Comparison of ENCODE assay signal across 23 cellular contexts in the genomic region with DNA sequence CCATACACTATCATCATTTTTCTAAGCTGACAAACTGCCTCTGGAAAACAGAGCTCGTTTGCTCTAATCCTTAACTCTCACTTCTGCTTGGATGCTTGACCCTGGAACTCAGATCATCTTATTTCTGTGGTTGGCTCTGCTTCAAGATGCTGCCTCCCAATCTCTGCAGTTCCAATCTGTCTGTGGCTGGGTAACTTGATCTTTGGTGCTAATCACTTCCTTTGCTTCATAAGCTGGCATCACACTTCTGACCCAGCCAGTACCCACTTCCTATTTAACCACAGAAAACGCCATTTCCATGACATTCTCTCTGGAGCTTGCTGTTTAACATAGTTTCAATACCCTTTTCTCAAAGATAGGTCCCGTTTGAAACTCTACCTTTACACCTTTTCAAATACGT.
A peak's percentile ranks its signal among the peaks of the same experiment; 100 is the strongest.
DNase-seq lines count a peak whose midpoint lies in the region; FAIRE-seq and TF ChIP-seq lines count a peak whose summit lies in the region.
"Had no signal": no experiment of that assay in that cellular context is flagged by ENCODE, and none has a peak within 500 bp of the region (broad histone marks: within the 10 kb centered on the region; RNA-seq: fewer than 3 reads in every experiment).

No MANE protein-coding gene starts in this region.

- no peaks in the 10 kb centered on the region for H3K36me3 Mint-ChIP-seq in neural progenitor cell
- H3K36me3 Mint-ChIP-seq: natural killer cell had no signal

- peak overlapping the region; percentile 90 for H3K27ac ChIP-seq in caudate nucleus (ENCODE audit: low read depth, low read length)
- no peak overlapping the region for H3K27ac ChIP-seq in neural progenitor cell
- H3K27ac ChIP-seq: gastroesophageal sphincter, pancreas, right lobe of liver had no signal

- no peak overlapping the region for H3K4me3 Mint-ChIP-seq in neural progenitor cell
- H3K4me3 Mint-ChIP-seq: natural killer cell had no signal

- no peaks in the 10 kb centered on the region for H4K20me1 ChIP-seq in neural progenitor cell (ENCODE audit: low read depth)

- no peak overlapping the region for H3K27ac Mint-ChIP-seq in neural progenitor cell
- H3K27ac Mint-ChIP-seq: natural killer cell had no signal

- H3K9ac ChIP-seq in neural progenitor cell = no peak overlapping the region

- FAIRE-seq in frontal cortex (lab: Jason Lieb, UNC) = no peak
- FAIRE-seq: A204.1, GM18507, HepG2, pancreas had no signal

- H3K4me1 Mint-ChIP-seq in neural progenitor cell = no peaks in the 10 kb centered on the region
- H3K4me1 Mint-ChIP-seq: natural killer cell had no signal

- no peaks in the 10 kb centered on the region for H3K9me3 Mint-ChIP-seq in neural progenitor cell

- DNase-seq in NCI-H2107 treated with DMSO at 0.1 percent for 48 hours (lab: John Stamatoyannopoulos, UW; ENCODE audit: unreplicated experiment) = peak; percentile 10
- DNase-seq in NCI-H2107 (lab: John Stamatoyannopoulos, UW) = no peak
- DNase-seq in NCI-H69 (lab: John Stamatoyannopoulos, UW) = peak; percentile 48
- DNase-seq in caudate nucleus (lab: John Stamatoyannopoulos, UW) = no peak
- DNase-seq in superior temporal gyrus (ENCODE audit: extremely low spot score) = peak; percentile 47
- DNase-seq in neural progenitor cell (ENCODE audit: low spot score) = no peak
- DNase-seq in activated CD4-positive, CD25-positive, alpha-beta regulatory T cell treated with anti-CD3 and anti-CD28 coated beads, Interleukin-2, amount 50 U/mL, for 72 hours = no peak
- DNase-seq in frontal cortex (ENCODE audit: low spot score in 2 of 2) = no peak
- DNase-seq: activated CD4-positive, alpha-beta T cell treated with anti-CD3 and anti-CD28 coated beads, Interleukin-2, amount 50 U/mL, for 4 hours; activated gamma-delta T cell treated with Interleukin-2 at 50 U/mL for 16 hours; BE2C; effector CD4-positive, alpha-beta T cell; kidney glomerular epithelial cell; natural killer cell; NCI-H1436; pancreas; right lobe of liver; SIG-M5; stimulated activated CD4-positive, alpha-beta T cell treated with anti-CD3 and anti-CD28 coated beads, Interleukin-15, amount 100 ng/mL, for 24 hours had no signal

- no peaks in the 10 kb centered on the region for H3K79me2 ChIP-seq in neural progenitor cell (ENCODE audit: low read depth)

- no peaks in the 10 kb centered on the region for H3K4me1 ChIP-seq in neural progenitor cell
- H3K4me1 ChIP-seq: BE2C, gastroesophageal sphincter, pancreas, right lobe of liver had no signal

- no peak for TF ChIP-seq CTCF in neural progenitor cell (IDR thresholded peaks at IDR 0.05)

- no peaks in the 10 kb centered on the region for H3K9me3 ChIP-seq in neural progenitor cell (ENCODE audit: low read depth)
- H3K9me3 ChIP-seq: BE2C, gastroesophageal sphincter, pancreas, right lobe of liver had no signal

- H2AFZ ChIP-seq in neural progenitor cell (replicated peaks) = no peak overlapping the region

- no peak overlapping the region for H3K4me2 ChIP-seq in neural progenitor cell

- no peak overlapping the region for H3K4me3 ChIP-seq in neural progenitor cell
- H3K4me3 ChIP-seq: gastroesophageal sphincter, pancreas, right lobe of liver had no signal

- H3K27me3 ChIP-seq in neural progenitor cell = no peaks in the 10 kb centered on the region
- H3K27me3 ChIP-seq: BE2C, gastroesophageal sphincter, pancreas, right lobe of liver had no signal

- H3F3A ChIP-seq in neural progenitor cell (ENCODE audit: low read depth) = no peaks in the 10 kb centered on the region

- H3K36me3 ChIP-seq in neural progenitor cell = no peaks in the 10 kb centered on the region
- H3K36me3 ChIP-seq: BE2C, gastroesophageal sphincter, pancreas, right lobe of liver had no signal

- no peaks in the 10 kb centered on the region for H3K27me3 Mint-ChIP-seq in neural progenitor cell (ENCODE audit: insufficient read depth, low read depth)

Comparison
In these comparisons a context has a peak if more than half of its experiments do, and no peak if none do; other contexts are left out.
1. DNase-seq: peak in NCI-H2107 treated with DMSO at 0.1 percent for 48 hours (single experiment), NCI-H69 (single experiment) and superior temporal gyrus (single experiment); none in NCI-H2107 (single experiment), caudate nucleus (0 of 61), neural progenitor cell (single experiment), activated CD4-positive, CD25-positive, alpha-beta regulatory T cell treated with anti-CD3 and anti-CD28 coated beads, Interleukin-2, amount 50 U/mL, for 72 hours (single experiment) and frontal cortex (0 of 2).